In genomic region chr18:55097406-55098170, GRCh38 we compare ENCODE assay signal across 14 cellular contexts.
DNase-seq lines count a peak whose midpoint lies in the region; ATAC-seq lines count a peak whose summit lies in the region.
"Had no signal": no experiment of that assay in that cellular context is flagged by ENCODE, and none has a peak within 500 bp of the region (broad histone marks: within the 10 kb centered on the region; RNA-seq: fewer than 3 reads in every experiment).

No MANE protein-coding gene starts in this region.

- H3K4me3 ChIP-seq in adipocyte (ENCODE audit: low read length) = no peak overlapping the region
- H3K4me3 ChIP-seq: adrenal gland, lung, spleen had no signal

- no peaks in the 10 kb centered on the region for H3K36me3 ChIP-seq in adipocyte (ENCODE audit: control insufficient read depth, insufficient read depth, low read length, severe bottlenecking)
- H3K36me3 ChIP-seq: adrenal gland, spleen had no signal

- H3K36me3 Mint-ChIP-seq in natural killer cell treated with Interleukin-12 subunit alpha and Interleukin-12 subunit beta and Interleukin-15 and Interleukin-18, amount 100 ng/mL, for 72 hours = no peaks in the 10 kb centered on the region

- H3K4me1 Mint-ChIP-seq in natural killer cell treated with Interleukin-12 subunit alpha and Interleukin-12 subunit beta and Interleukin-15 and Interleukin-18, amount 100 ng/mL, for 72 hours (ENCODE audit: low read depth in 2 of 2) = no peaks in the 10 kb centered on the region
- H3K4me1 Mint-ChIP-seq: activated CD4-positive, alpha-beta T cell treated with anti-CD3 and anti-CD28 coated beads, Interleukin-2, amount 10 ng/mL, durations not matched to agents 7 days and 5 days had no signal

- H3K9ac ChIP-seq in adipocyte (ENCODE audit: low read length) = no peak overlapping the region

- H3K9me3 ChIP-seq in adipocyte (ENCODE audit: control insufficient read depth, low read length) = no peaks in the 10 kb centered on the region
- H3K9me3 ChIP-seq: adrenal gland, spleen had no signal

- peaks cover 6% of the 10 kb centered on the region for H3K4me1 ChIP-seq in adipocyte (ENCODE audit: control insufficient read depth, insufficient read depth, low read length)

- intact Hi-C loops in posterior vena cava (cut with DNase I) = no loop called here

- H3K9me3 Mint-ChIP-seq in natural killer cell treated with Interleukin-12 subunit alpha and Interleukin-12 subunit beta and Interleukin-15 and Interleukin-18, amount 100 ng/mL, for 72 hours = no peaks in the 10 kb centered on the region
- H3K9me3 Mint-ChIP-seq: activated CD4-positive, alpha-beta T cell treated with anti-CD3 and anti-CD28 coated beads, Interleukin-2, amount 10 ng/mL, durations not matched to agents 7 days and 5 days had no signal

- H3K27ac Mint-ChIP-seq in natural killer cell treated with Interleukin-12 subunit alpha and Interleukin-12 subunit beta and Interleukin-15 and Interleukin-18, amount 100 ng/mL, for 72 hours = no peak overlapping the region
- H3K27ac Mint-ChIP-seq: activated CD4-positive, alpha-beta T cell treated with anti-CD3 and anti-CD28 coated beads, Interleukin-2, amount 10 ng/mL, durations not matched to agents 7 days and 5 days had no signal

- no peaks in the 10 kb centered on the region for H3K27me3 ChIP-seq in adipocyte (replicated peaks; ENCODE audit: control insufficient read depth, insufficient read depth, low read length)
- H3K27me3 ChIP-seq: adrenal gland, spleen had no signal

- DNase-seq in COR-L47 (lab: John Stamatoyannopoulos, UW) = peak; percentile 75
- DNase-seq in NCI-H1105 (lab: John Stamatoyannopoulos, UW) = peak; percentile 72
- DNase-seq in adipocyte (ENCODE audit: low read depth) = peak; percentile 32
- peak; percentile 18 for DNase-seq in medulla oblongata (ENCODE audit: extremely low spot score)
- no peak for DNase-seq in posterior vena cava (ENCODE audit: low spot score)
- no peak for DNase-seq in T-helper 2 cell
- no peak for DNase-seq in natural killer cell treated with Interleukin-12 subunit alpha and Interleukin-12 subunit beta and Interleukin-15 and Interleukin-18, amount 100 ng/mL, for 72 hours (ENCODE audit: low spot score)
- DNase-seq: activated CD4-positive, alpha-beta T cell treated with anti-CD3 and anti-CD28 coated beads, Interleukin-2, amount 10 ng/mL, durations not matched to agents 7 days and 5 days; spleen; stimulated activated naive B cell treated with anti-CD40 and anti-IgM and Interleukin-4, amounts not matched to agents 10 μg/mL and 1 μg/mL and 100 μg/mL, for 72 hours had no signal

- no peak overlapping the region for H3K4me3 Mint-ChIP-seq in natural killer cell treated with Interleukin-12 subunit alpha and Interleukin-12 subunit beta and Interleukin-15 and Interleukin-18, amount 100 ng/mL, for 72 hours
- H3K4me3 Mint-ChIP-seq: activated CD4-positive, alpha-beta T cell treated with anti-CD3 and anti-CD28 coated beads, Interleukin-2, amount 10 ng/mL, durations not matched to agents 7 days and 5 days; stimulated activated naive B cell treated with anti-CD40 and anti-IgM and Interleukin-4, amounts not matched to agents 10 μg/mL and 1 μg/mL and 100 μg/mL, for 72 hours had no signal

- ATAC-seq in natural killer cell treated with Interleukin-12 subunit alpha and Interleukin-12 subunit beta and Interleukin-15 and Interleukin-18, amount 100 ng/mL, for 72 hours = no peak
- ATAC-seq in GM18909 (IDR thresholded peaks at IDR 0.05; ENCODE audit: poor library complexity, unreplicated experiment) = no peak
- ATAC-seq: esophagus mucosa; stimulated activated naive B cell treated with anti-CD40 and anti-IgM and Interleukin-4, amounts not matched to agents 10 μg/mL and 1 μg/mL and 100 μg/mL, for 72 hours had no signal

- H3K27me3 Mint-ChIP-seq in natural killer cell treated with Interleukin-12 subunit alpha and Interleukin-12 subunit beta and Interleukin-15 and Interleukin-18, amount 100 ng/mL, for 72 hours = peaks cover 8% of the 10 kb centered on the region in 2 donors

Comparison
In these comparisons a context has a peak if more than half of its experiments do, and no peak if none do; other contexts are left out.
1. DNase-seq: peak in COR-L47 (single experiment), NCI-H1105 (single experiment), adipocyte (single experiment) and medulla oblongata (single experiment); none in posterior vena cava (single experiment), T-helper 2 cell (0 of 5) and natural killer cell treated with Interleukin-12 subunit alpha and Interleukin-12 subunit beta and Interleukin-15 and Interleukin-18, amount 100 ng/mL, for 72 hours (single experiment).